ENCODE assay signal across 20 cellular contexts in genomic region chr1:198122693-198123092, GRCh38. TPM values are rescaled to one million over a fixed set of nuclear protein-coding genes. Genes with fewer than 3 reads are reported as not detected.
A peak's percentile ranks its signal among the peaks of the same experiment; 100 is the strongest.
DNase-seq lines count a peak whose midpoint lies in the region; ATAC-seq and TF ChIP-seq lines count a peak whose summit lies in the region.
"Had no signal": no experiment of that assay in that cellular context is flagged by ENCODE, and none has a peak within 500 bp of the region (broad histone marks: within the 10 kb centered on the region; RNA-seq: fewer than 3 reads in every experiment).

No MANE protein-coding gene starts in this region.

- peak; percentile 31 for DNase-seq in EL
- DNase-seq in SJSA1 (ENCODE audit: low read depth in 1 of 2, low spot score in 2 of 2), result no peak
- peak; percentile 32 for DNase-seq in choroid plexus epithelial cell (ENCODE audit: low read depth)
- no peak for DNase-seq in osteoblast (ENCODE audit: insufficient read length, low spot score, missing footprints)
- DNase-seq in cerebellum (ENCODE audit: low spot score), result no peak
- no peak for DNase-seq in NCI-H2227 treated with DMSO at 0.1 percent for 48 hours (lab: John Stamatoyannopoulos, UW)
- DNase-seq in upper lobe of right lung, result no peak
- no peak for DNase-seq in DMS53 (lab: John Stamatoyannopoulos, UW)
- DNase-seq: activated CD4-positive, alpha-beta memory T cell treated with anti-CD3 and anti-CD28 coated beads, Interleukin-2, amount 10 ng/mL, durations not matched to agents 7 days and 5 days; activated T-cell treated with anti-CD3 and anti-CD28 coated beads, Interleukin-2, amount 50 U/mL, for 24 hours; GDM1; hypothalamus; left cardiac atrium; NCI-H82; right cardiac atrium; WERI-Rb-1 had no signal

- no peak for ATAC-seq in upper lobe of right lung
- ATAC-seq: activated naive CD4-positive, alpha-beta T cell treated with anti-CD3 and anti-CD28 coated beads, Interleukin-2, amount 50 U/mL, for 72 hours; GM12878 had no signal

- H3K4me3 ChIP-seq in SJSA1 (no peak overlapping the region), choroid plexus epithelial cell (ENCODE audit: low read depth, low read length) (no peak overlapping the region), osteoblast (ENCODE audit: insufficient read depth, low read length) (no peak overlapping the region), upper lobe of right lung (no peak overlapping the region)
- H3K4me3 ChIP-seq: breast epithelium, GM12878, vagina had no signal

- H3K4me2 ChIP-seq in osteoblast (ENCODE audit: insufficient read depth, low read length), result peak overlapping the region; percentile 54

- no peaks in the 10 kb centered on the region for H4K20me1 ChIP-seq in osteoblast (ENCODE audit: insufficient read depth, low read length)

- no peaks in the 10 kb centered on the region; the same call in 1 of the 2 replicates for H3K9me3 ChIP-seq in SJSA1 (replicated peaks)
- H3K9me3 ChIP-seq in osteoblast (ENCODE audit: low read depth, low read length), result no peaks in the 10 kb centered on the region
- H3K9me3 ChIP-seq in upper lobe of right lung, result no peaks in the 10 kb centered on the region
- H3K9me3 ChIP-seq: breast epithelium, vagina had no signal

- H2AFZ ChIP-seq in osteoblast (ENCODE audit: low read length), result no peak overlapping the region

- H3K36me3 ChIP-seq in SJSA1 (no peaks in the 10 kb centered on the region), osteoblast (ENCODE audit: insufficient read depth, low read length) (no peaks in the 10 kb centered on the region), upper lobe of right lung (no peaks in the 10 kb centered on the region)
- H3K36me3 ChIP-seq: breast epithelium, vagina, WERI-Rb-1 had no signal

- peak overlapping the region; percentile 44 for H3K27ac ChIP-seq in SJSA1
- peak overlapping the region; percentile 89 for H3K27ac ChIP-seq in osteoblast (ENCODE audit: low read depth, low read length)
- no peak overlapping the region for H3K27ac ChIP-seq in upper lobe of right lung
- H3K27ac ChIP-seq: breast epithelium, vagina, WERI-Rb-1 had no signal

- no peak for TF ChIP-seq CTCF in choroid plexus epithelial cell (conservative IDR thresholded peaks at IDR 0.05; ENCODE audit: low read depth, low read length)
- TF ChIP-seq CTCF in osteoblast (IDR thresholded peaks at IDR 0.05; ENCODE audit: extremely low read depth, low read depth, low read length), result no peak
- no peak for TF ChIP-seq CTCF in upper lobe of right lung (IDR thresholded peaks at IDR 0.05)

- H3K4me1 ChIP-seq in SJSA1 (replicated peaks), result peaks cover 39% of the 10 kb centered on the region
- peaks cover 96% of the 10 kb centered on the region for H3K4me1 ChIP-seq in osteoblast (ENCODE audit: insufficient read depth, low read length)
- peaks cover 6% of the 10 kb centered on the region for H3K4me1 ChIP-seq in upper lobe of right lung
- H3K4me1 ChIP-seq: breast epithelium, vagina had no signal

- H3K79me2 ChIP-seq in osteoblast (ENCODE audit: insufficient read depth, low read length), result no peaks in the 10 kb centered on the region

- H3K27me3 ChIP-seq in SJSA1 (replicated peaks), result no peaks in the 10 kb centered on the region
- H3K27me3 ChIP-seq in osteoblast (ENCODE audit: insufficient read depth, low read length), result no peaks in the 10 kb centered on the region
- no peaks in the 10 kb centered on the region for H3K27me3 ChIP-seq in upper lobe of right lung
- H3K27me3 ChIP-seq: breast epithelium, vagina had no signal

- intact Hi-C loops in upper lobe of right lung (cut with DNase I), result no loop called here

RNA-seq across cellular contexts. Expression of gene NEK7, which starts 34.1 kb away (rescaled TPM):
- 136 and 138 TPM in 2 replicates for total RNA-seq in SJSA1 (2014; rRNA removed; shearing (Covaris generic))
- total RNA-seq in osteoblast (376 and 377 TPM in 2 replicates), cerebellum (20.4 TPM), upper lobe of right lung (96.9 TPM)

Comparison
In these comparisons a context has a peak if more than half of its experiments do, and no peak if none do; other contexts are left out.
1. DNase-seq: peak in EL (single experiment) and choroid plexus epithelial cell (single experiment); none in SJSA1 (0 of 2), osteoblast (single experiment), cerebellum (single experiment), NCI-H2227 treated with DMSO at 0.1 percent for 48 hours (single experiment), upper lobe of right lung (single experiment) and DMS53 (single experiment).